Comparison of ENCODE assay signal across 19 cellular contexts in genomic region chr6:75940558-75940957, GRCh38.
DNase-seq lines count a peak whose midpoint lies in the region; ATAC-seq, FAIRE-seq and TF ChIP-seq lines count a peak whose summit lies in the region.
"Had no signal": no experiment of that assay in that cellular context is flagged by ENCODE, and none has a peak within 500 bp of the region (broad histone marks: within the 10 kb centered on the region; RNA-seq: fewer than 3 reads in every experiment).

No MANE protein-coding gene starts in this region.

- H3K27me3 Mint-ChIP-seq in activated T-cell treated with anti-CD3 and anti-CD28 coated beads, Interleukin-2, amount 50 U/mL, for 72 hours (ENCODE audit: low read depth): peaks cover 21% of the 10 kb centered on the region

- H2AFZ ChIP-seq in PC-3 (ENCODE audit: low read length): no peak overlapping the region

- FAIRE-seq in HTR-8/SVneo (lab: Jason Lieb, UNC): no peak
- FAIRE-seq: GM12891, GM19239, H1 had no signal

- peaks cover 3% of the 10 kb centered on the region; the same call in 1 of the 2 replicates for H3K4me1 ChIP-seq in PC-3 (ENCODE audit: insufficient read depth, low read length)
- peaks cover 14% of the 10 kb centered on the region for H3K4me1 ChIP-seq in left ventricle myocardium inferior

- no peaks in the 10 kb centered on the region for H3K79me2 ChIP-seq in PC-3 (ENCODE audit: low read length)

- H3K4me3 Mint-ChIP-seq in activated T-cell treated with anti-CD3 and anti-CD28 coated beads, Interleukin-2, amount 50 U/mL, for 72 hours: no peak overlapping the region
- H3K4me3 Mint-ChIP-seq: B cell; CD8-positive, alpha-beta T cell; H9 had no signal

- peak; percentile 28 for DNase-seq in NCI-H146 (lab: John Stamatoyannopoulos, UW)
- no peak for DNase-seq in PC-3
- DNase-seq in left ventricle myocardium inferior: no peak
- peak; percentile 53 for DNase-seq in left kidney (ENCODE audit: low read depth, low spot score)
- no peak for DNase-seq in activated CD8-positive, alpha-beta memory T cell treated with anti-CD3 and anti-CD28 coated beads, Interleukin-2, amount 50 U/mL, for 4 hours
- DNase-seq in activated T-cell treated with anti-CD3 and anti-CD28 coated beads, Interleukin-2, amount 50 U/mL, for 72 hours: no peak
- no peak for DNase-seq in activated T-cell treated with anti-CD3 and anti-CD28 coated beads, Interleukin-2, amount 50 U/mL, for 1 hour
- DNase-seq in HTR-8/SVneo (ENCODE audit: insufficient read length, low spot score): no peak
- DNase-seq: CD8-positive, alpha-beta T cell; DMS 273 treated with DMSO at 0.1 percent for 48 hours; DMS53; DND-41; EL; H9 had no signal

- no peak overlapping the region for H3K9ac ChIP-seq in PC-3 (ENCODE audit: low read length)
- H3K9ac ChIP-seq: BLaER1 treated with 17β-estradiol and CSF1 and Interleukin-3, amounts not matched to agents 10 nM and 100 nM had no signal

- no peaks in the 10 kb centered on the region for H3K4me1 Mint-ChIP-seq in activated T-cell treated with anti-CD3 and anti-CD28 coated beads, Interleukin-2, amount 50 U/mL, for 72 hours (ENCODE audit: low read depth)
- H3K4me1 Mint-ChIP-seq: B cell had no signal

- no TSS peak for BruUV-seq in PC-3 (replicated peaks; lab: Mats Ljungman, UMichigan)

- H3K27ac ChIP-seq in PC-3 (ENCODE audit: low read length) (no peak overlapping the region), left ventricle myocardium inferior (replicated peaks) (peak overlapping the region; percentile 27)
- H3K27ac ChIP-seq: BLaER1 treated with 17β-estradiol and CSF1 and Interleukin-3, amounts not matched to agents 10 nM and 100 nM had no signal

- H3K9me3 Mint-ChIP-seq in activated T-cell treated with anti-CD3 and anti-CD28 coated beads, Interleukin-2, amount 50 U/mL, for 72 hours: no peaks in the 10 kb centered on the region
- H3K9me3 Mint-ChIP-seq: CD8-positive, alpha-beta T cell had no signal

- H3K4me3 ChIP-seq in PC-3 (ENCODE audit: low read length): no peak overlapping the region
- H3K4me3 ChIP-seq in left ventricle myocardium inferior: no peak overlapping the region
- H3K4me3 ChIP-seq: BLaER1 treated with 17β-estradiol and CSF1 and Interleukin-3, amounts not matched to agents 10 nM and 100 nM had no signal

- POLR2A ChIA-PET in PC-3 (lab: Charles Lee; ENCODE audit: unreplicated experiment): interaction anchor here (0.6 kb wide), 2 partner anchors 18 to 1291 kb away, joined by 3 read pairs; no protein-coding TSS in a partner anchor

- no peaks in the 10 kb centered on the region for H3K36me3 Mint-ChIP-seq in activated T-cell treated with anti-CD3 and anti-CD28 coated beads, Interleukin-2, amount 50 U/mL, for 72 hours (ENCODE audit: insufficient read depth in 2 of 2)
- H3K36me3 Mint-ChIP-seq: CD8-positive, alpha-beta T cell had no signal

- H4K20me1 ChIP-seq in PC-3 (ENCODE audit: low read length): no peaks in the 10 kb centered on the region
- H4K20me1 ChIP-seq: BLaER1 treated with 17β-estradiol and CSF1 and Interleukin-3, amounts not matched to agents 10 nM and 100 nM had no signal

- H3F3A ChIP-seq in PC-3 (ENCODE audit: low read length, unreplicated experiment): no peaks in the 10 kb centered on the region

- H3K9me2 ChIP-seq in PC-3 (replicated peaks; ENCODE audit: low read length): no peaks in the 10 kb centered on the region

- no peak overlapping the region for H3K4me2 ChIP-seq in PC-3 (ENCODE audit: low read length)
- H3K4me2 ChIP-seq: BLaER1 treated with 17β-estradiol and CSF1 and Interleukin-3, amounts not matched to agents 10 nM and 100 nM had no signal

- H3K36me3 ChIP-seq in PC-3 (ENCODE audit: low read depth, low read length): no peaks in the 10 kb centered on the region
- no peaks in the 10 kb centered on the region for H3K36me3 ChIP-seq in left ventricle myocardium inferior
- H3K36me3 ChIP-seq: BLaER1 treated with 17β-estradiol and CSF1 and Interleukin-3, amounts not matched to agents 10 nM and 100 nM had no signal

- H3K9me3 ChIP-seq in PC-3 (ENCODE audit: low read length): no peaks in the 10 kb centered on the region
- H3K9me3 ChIP-seq in left ventricle myocardium inferior (replicated peaks): no peaks in the 10 kb centered on the region
- H3K9me3 ChIP-seq: BLaER1 treated with 17β-estradiol and CSF1 and Interleukin-3, amounts not matched to agents 10 nM and 100 nM had no signal

- ATAC-seq in PC-3: peak; percentile 43; the same call in 1 of the 2 replicates
- ATAC-seq in activated T-cell treated with anti-CD3 and anti-CD28 coated beads, Interleukin-2, amount 50 U/mL, for 72 hours (replicated peaks in 1 of 2): no peak
- ATAC-seq: CD8-positive, alpha-beta T cell had no signal

- TF ChIP-seq CTCF in PC-3 (conservative IDR thresholded peaks at IDR 0.05; ENCODE audit: low read depth, low read length): no peak
- no peak for TF ChIP-seq CTCF in left ventricle myocardium inferior (IDR thresholded peaks at IDR 0.05; ENCODE audit: borderline replicate concordance)

- H3K27me3 ChIP-seq in PC-3 (ENCODE audit: low read length): peaks cover 14% of the 10 kb centered on the region
- H3K27me3 ChIP-seq in left ventricle myocardium inferior (ENCODE audit: low read depth): no peaks in the 10 kb centered on the region

- CTCF ChIA-PET in PC-3 (lab: Charles Lee): no interaction called here

- intact Hi-C loops in PC-3 (cut with micrococcal nuclease): no loop called here
- intact Hi-C loops in left ventricle myocardium inferior (cut with micrococcal nuclease): no loop called here

- no peak overlapping the region for H3K27ac Mint-ChIP-seq in activated T-cell treated with anti-CD3 and anti-CD28 coated beads, Interleukin-2, amount 50 U/mL, for 72 hours
- H3K27ac Mint-ChIP-seq: B cell; CD8-positive, alpha-beta T cell; H9 had no signal

Comparison
In these comparisons a context has a peak if more than half of its experiments do, and no peak if none do; other contexts are left out.
1. DNase-seq: peak in NCI-H146 (single experiment) and left kidney (single experiment); none in PC-3 (single experiment), left ventricle myocardium inferior (single experiment), activated CD8-positive, alpha-beta memory T cell treated with anti-CD3 and anti-CD28 coated beads, Interleukin-2, amount 50 U/mL, for 4 hours (single experiment), activated T-cell treated with anti-CD3 and anti-CD28 coated beads, Interleukin-2, amount 50 U/mL, for 72 hours (0 of 2), activated T-cell treated with anti-CD3 and anti-CD28 coated beads, Interleukin-2, amount 50 U/mL, for 1 hour (single experiment) and HTR-8/SVneo (single experiment).